ENCODE assay signal across 20 cellular contexts in the genomic region with DNA sequence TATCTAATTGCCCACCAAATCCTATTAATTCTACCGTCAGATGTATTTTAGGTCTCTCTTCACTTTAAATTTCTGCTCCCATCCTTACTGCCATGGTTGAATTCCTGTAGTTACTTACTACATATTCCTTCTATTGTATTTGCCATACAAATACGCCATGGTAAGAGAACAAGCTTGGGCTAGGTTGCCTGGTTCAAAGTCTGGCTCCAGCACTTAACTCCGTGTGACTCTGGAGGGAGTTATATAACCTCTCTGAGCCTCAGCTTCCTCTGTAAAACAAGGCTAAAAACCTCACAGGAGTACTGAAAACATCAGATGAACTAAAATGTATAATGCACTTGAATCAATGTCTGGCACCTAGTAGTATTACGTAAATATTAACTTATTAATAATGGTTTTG.
DNase-seq lines count a peak whose midpoint lies in the region; ATAC-seq, FAIRE-seq and TF ChIP-seq lines count a peak whose summit lies in the region.
"Had no signal": no experiment of that assay in that cellular context is flagged by ENCODE, and none has a peak within 500 bp of the region (broad histone marks: within the 10 kb centered on the region; RNA-seq: fewer than 3 reads in every experiment).

No MANE protein-coding gene starts in this region.

- no peak overlapping the region for H3K4ac ChIP-seq in mesenchymal stem cell (ENCODE audit: low read depth in 1 of 2, low read length in 2 of 2)

- H2BK120ac ChIP-seq in mesenchymal stem cell (ENCODE audit: low read depth, low read length) = no peak overlapping the region

- no peak overlapping the region for H4K91ac ChIP-seq in mesenchymal stem cell (ENCODE audit: low read length)

- H3K9ac ChIP-seq in mesenchymal stem cell (ENCODE audit: low read length) = peak overlapping the region; percentile 18
- H3K9ac ChIP-seq: BLaER1 treated with 17β-estradiol and CSF1 and Interleukin-3, amounts not matched to agents 10 nM and 100 nM had no signal

- H3K4me3 ChIP-seq in A549 (no peak overlapping the region), mesenchymal stem cell (ENCODE audit: insufficient read depth in 1 of 2, low read depth in 1 of 2, low read length in 2 of 2) (no peak overlapping the region)
- H3K4me3 ChIP-seq: BLaER1 treated with 17β-estradiol and CSF1 and Interleukin-3, amounts not matched to agents 10 nM and 100 nM; GM12878 had no signal

- H3K27ac Mint-ChIP-seq in activated naive CD8-positive, alpha-beta T cell treated with anti-CD3 and anti-CD28 coated beads, Interleukin-2, amount 50 U/mL, for 24 hours = no peak overlapping the region
- H3K27ac Mint-ChIP-seq: B cell; CD4-positive, alpha-beta T cell; CD8-positive, alpha-beta T cell had no signal

- H3K27me3 Mint-ChIP-seq in activated naive CD8-positive, alpha-beta T cell treated with anti-CD3 and anti-CD28 coated beads, Interleukin-2, amount 50 U/mL, for 24 hours = peaks cover 22% of the 10 kb centered on the region

- H3K9me3 ChIP-seq in A549 (no peaks in the 10 kb centered on the region), mesenchymal stem cell (ENCODE audit: control insufficient read depth, low read length) (no peaks in the 10 kb centered on the region)
- H3K9me3 ChIP-seq: BLaER1 treated with 17β-estradiol and CSF1 and Interleukin-3, amounts not matched to agents 10 nM and 100 nM; Caco-2 had no signal

- TF ChIP-seq POLR2A in A549 (IDR thresholded peaks at IDR 0.05; ENCODE audit: low read length) = no peak

- FAIRE-seq in A549 (lab: Jason Lieb, UNC) = no peak

- H3K9me3 Mint-ChIP-seq in activated naive CD8-positive, alpha-beta T cell treated with anti-CD3 and anti-CD28 coated beads, Interleukin-2, amount 50 U/mL, for 24 hours = no peaks in the 10 kb centered on the region
- H3K9me3 Mint-ChIP-seq: CD4-positive, alpha-beta T cell; CD8-positive, alpha-beta T cell had no signal

- H3K4me1 Mint-ChIP-seq in activated naive CD8-positive, alpha-beta T cell treated with anti-CD3 and anti-CD28 coated beads, Interleukin-2, amount 50 U/mL, for 24 hours = peaks cover 16% of the 10 kb centered on the region

- H2AFZ ChIP-seq in mesenchymal stem cell (ENCODE audit: low read depth, low read length) = no peak overlapping the region

- no peak overlapping the region for H3K4me3 Mint-ChIP-seq in activated naive CD8-positive, alpha-beta T cell treated with anti-CD3 and anti-CD28 coated beads, Interleukin-2, amount 50 U/mL, for 24 hours
- H3K4me3 Mint-ChIP-seq: B cell; CD4-positive, alpha-beta T cell; CD8-positive, alpha-beta T cell had no signal

- H3K18ac ChIP-seq in mesenchymal stem cell (ENCODE audit: low read depth in 1 of 2, low read length in 2 of 2) = no peak overlapping the region

- no peak for TF ChIP-seq EP300 in A549 (IDR thresholded peaks at IDR 0.05)

- H3K36me3 ChIP-seq in mesenchymal stem cell (ENCODE audit: control insufficient read depth in 1 of 2, insufficient read depth in 2 of 2, low read depth in 1 of 2, low read length in 2 of 2) = no peaks in the 10 kb centered on the region
- H3K36me3 ChIP-seq: BLaER1 treated with 17β-estradiol and CSF1 and Interleukin-3, amounts not matched to agents 10 nM and 100 nM had no signal

- H3K4me1 ChIP-seq in A549 (peaks cover 40% of the 10 kb centered on the region), mesenchymal stem cell (ENCODE audit: control insufficient read depth, insufficient read depth, low read depth, low read length) (no peaks in the 10 kb centered on the region)

- H3K23ac ChIP-seq in mesenchymal stem cell (ENCODE audit: low read length in 2 of 2) = no peak overlapping the region

- H3K14ac ChIP-seq in mesenchymal stem cell (ENCODE audit: low read length in 2 of 2) = no peak overlapping the region

- H3K4me2 ChIP-seq in A549 (peak overlapping the region; percentile 73; the same call in 2 of the 3 replicates), mesenchymal stem cell (ENCODE audit: low read length, poor library complexity, severe bottlenecking) (no peak overlapping the region)
- H3K4me2 ChIP-seq: BLaER1 treated with 17β-estradiol and CSF1 and Interleukin-3, amounts not matched to agents 10 nM and 100 nM had no signal

- no peak for TF ChIP-seq RAD21 in A549 (conservative IDR thresholded peaks at IDR 0.05 in 1 of 2, IDR thresholded peaks at IDR 0.05 in 1 of 2)

- WGBS in A549 (ENCODE audit: missing lambda C conversion rate) = 89% methylated on average over 4 of the region's 4 CpGs
- WGBS in mesenchymal stem cell = 72% methylated on average over 2 of the region's 4 CpGs

- H3K79me1 ChIP-seq in mesenchymal stem cell (replicated peaks; ENCODE audit: low read length, poor library complexity, severe bottlenecking) = no peaks in the 10 kb centered on the region

- no peak overlapping the region for H2BK12ac ChIP-seq in mesenchymal stem cell (ENCODE audit: low read length in 2 of 2)

- peaks cover 0 to 12% of the 10 kb centered on the region in 2 experiments for H3K27me3 ChIP-seq in mesenchymal stem cell (ENCODE audit: control insufficient read depth in 1 of 2, insufficient read depth in 1 of 2, low read length in 2 of 2)
- H3K27me3 ChIP-seq: BLaER1 treated with 17β-estradiol and CSF1 and Interleukin-3, amounts not matched to agents 10 nM and 100 nM had no signal

- no peak for TF ChIP-seq CTCF in A549 (IDR thresholded peaks at IDR 0.05)

- no peak for ATAC-seq in A549
- peak; percentile 3 for ATAC-seq in GM21723 (IDR thresholded peaks at IDR 0.05; ENCODE audit: unreplicated experiment)
- ATAC-seq in left lobe of liver = peak; percentile 73
- no peak for ATAC-seq in activated naive CD8-positive, alpha-beta T cell treated with anti-CD3 and anti-CD28 coated beads, Interleukin-2, amount 50 U/mL, for 24 hours

- no peak overlapping the region for H4K8ac ChIP-seq in mesenchymal stem cell (ENCODE audit: low read length)

- CTCF ChIA-PET in A549 (lab: Yijun Ruan, JAX) = interaction anchor here (0.6 to 6.7 kb wide), 19 partner anchors 9 to 1458 kb away, joined by 3 to 71 read pairs (median 3); no protein-coding TSS in a partner anchor

- no peak overlapping the region for H2BK5ac ChIP-seq in mesenchymal stem cell (ENCODE audit: low read depth, low read length, poor library complexity, severe bottlenecking)

- H2BK15ac ChIP-seq in mesenchymal stem cell (ENCODE audit: low read depth, poor library complexity, severe bottlenecking) = no peak overlapping the region

- POLR2A ChIA-PET in A549 (lab: Yijun Ruan, JAX) = no interaction called here

- no peak overlapping the region for H3K27ac ChIP-seq in A549
- no peak overlapping the region for H3K27ac ChIP-seq in mesenchymal stem cell (ENCODE audit: low read length, poor library complexity, severe bottlenecking)
- H3K27ac ChIP-seq: 22Rv1; BLaER1 treated with 17β-estradiol and CSF1 and Interleukin-3, amounts not matched to agents 10 nM and 100 nM; C4-2B had no signal

- DNase-seq in A549 (ENCODE audit: low read depth in 1 of 2, low spot score in 1 of 2) (no peak), left lobe of liver (ENCODE audit: low spot score) (no peak), mesenchymal stem cell (no peak), HCEC 1CT (no peak), H4 (ENCODE audit: low spot score) (no peak), cerebellar nuclear complex (lab: John Stamatoyannopoulos, UW) (no peak)
- no peak for DNase-seq in activated naive CD8-positive, alpha-beta T cell treated with anti-CD3 and anti-CD28 coated beads, Interleukin-2, amount 50 U/mL, for 24 hours
- DNase-seq: Caco-2; Calu3; CD4-positive, alpha-beta T cell; CD8-positive, alpha-beta T cell; DND-41; EL; GDM1 had no signal

- no peak overlapping the region for H2AK5ac ChIP-seq in mesenchymal stem cell (ENCODE audit: low read length, severe bottlenecking)

- H3K36me3 Mint-ChIP-seq in activated naive CD8-positive, alpha-beta T cell treated with anti-CD3 and anti-CD28 coated beads, Interleukin-2, amount 50 U/mL, for 24 hours (ENCODE audit: low read depth) = no peaks in the 10 kb centered on the region
- H3K36me3 Mint-ChIP-seq: CD8-positive, alpha-beta T cell had no signal

TF ChIP-seq in A549, 52 proteins besides CTCF, POLR2A, EP300 and RAD21 (continues in another document):
- no peak for TF ChIP-seq RFX5 (IDR thresholded peaks at IDR 0.05)
- no peak for TF ChIP-seq HMGXB4 (CRISPR knock-in tag; IDR thresholded peaks at IDR 0.05; ENCODE audit: borderline replicate concordance)
- TF ChIP-seq PHF8 (IDR thresholded peaks at IDR 0.05; ENCODE audit: borderline replicate concordance, low read depth) = no peak
- TF ChIP-seq ELK1 (IDR thresholded peaks at IDR 0.05; ENCODE audit: low read depth, low read length) = no peak
- no peak for TF ChIP-seq CBX8 (IDR thresholded peaks at IDR 0.05)
- TF ChIP-seq MAFK (IDR thresholded peaks at IDR 0.05; ENCODE audit: partially characterized antibody) = no peak
- no peak for TF ChIP-seq SMC3 (IDR thresholded peaks at IDR 0.05)
- TF ChIP-seq HOXA7 (CRISPR knock-in tag; IDR thresholded peaks at IDR 0.05) = no peak
- no peak for TF ChIP-seq ESRRA (IDR thresholded peaks at IDR 0.05; ENCODE audit: borderline replicate concordance, low read length)

Comparison
In these comparisons a context has a peak if more than half of its experiments do, and no peak if none do; other contexts are left out.
1. ATAC-seq: peak in GM21723 (single experiment) and left lobe of liver (single experiment); none in A549 (0 of 2) and activated naive CD8-positive, alpha-beta T cell treated with anti-CD3 and anti-CD28 coated beads, Interleukin-2, amount 50 U/mL, for 24 hours (single experiment).